In genomic region chr16:81632392-81633146, GRCh38 we compare ENCODE assay signal across 8 cellular contexts.
DNase-seq lines count a peak whose midpoint lies in the region; ATAC-seq lines count a peak whose summit lies in the region.

No MANE protein-coding gene starts in this region.

- ATAC-seq in naive B cell (ENCODE audit: low read depth in 2 of 2) (no peak), HG02870 (IDR thresholded peaks at IDR 0.05; ENCODE audit: unreplicated experiment) (no peak), GM18873 (IDR thresholded peaks at IDR 0.05; ENCODE audit: low FRiP score, unreplicated experiment) (no peak)

- DNase-seq in GM04504 (ENCODE audit: low read depth) (peak; percentile 51), T-helper 22 cell (ENCODE audit: low read depth) (peak; percentile 82), adipocyte (ENCODE audit: low read depth) (peak; percentile 61), naive B cell (no peak), stromal cell of bone marrow (ENCODE audit: low read depth) (peak; percentile 33), SK-N-DZ (ENCODE audit: low spot score) (no peak)

- H3K9me3 Mint-ChIP-seq in naive B cell, result no peaks in the 10 kb centered on the region

- peaks cover 8% of the 10 kb centered on the region for H3K4me1 ChIP-seq in adipocyte (ENCODE audit: control insufficient read depth, insufficient read depth, low read length)

- H3K27me3 ChIP-seq in adipocyte (replicated peaks; ENCODE audit: control insufficient read depth, insufficient read depth, low read length), result no peaks in the 10 kb centered on the region

- no peaks in the 10 kb centered on the region for H3K36me3 ChIP-seq in adipocyte (ENCODE audit: control insufficient read depth, insufficient read depth, low read length, severe bottlenecking)

- H3K27me3 Mint-ChIP-seq in naive B cell, result no peaks in the 10 kb centered on the region

- H3K4me1 Mint-ChIP-seq in naive B cell, result peaks cover 26 to 69% (median 47%) of the 10 kb centered on the region in 3 donors

- H3K9me3 ChIP-seq in adipocyte (ENCODE audit: control insufficient read depth, low read length), result no peaks in the 10 kb centered on the region

- no peaks in the 10 kb centered on the region for H3K36me3 Mint-ChIP-seq in naive B cell

- H3K9ac ChIP-seq in adipocyte (ENCODE audit: low read length), result no peak overlapping the region

- no peak overlapping the region for H3K4me3 ChIP-seq in adipocyte (ENCODE audit: low read length)

- H3K4me3 Mint-ChIP-seq in naive B cell, result no peak overlapping the region

- peak overlapping the region in 5 of 6 donors; percentile 19 to 72 (median 47) for H3K27ac Mint-ChIP-seq in naive B cell

Comparison
In these comparisons a context has a peak if more than half of its experiments do, and no peak if none do; other contexts are left out.
1. DNase-seq: peak in GM04504 (single experiment), T-helper 22 cell (single experiment), adipocyte (single experiment) and stromal cell of bone marrow (single experiment); none in naive B cell (single experiment) and SK-N-DZ (single experiment).